In the genomic region with DNA sequence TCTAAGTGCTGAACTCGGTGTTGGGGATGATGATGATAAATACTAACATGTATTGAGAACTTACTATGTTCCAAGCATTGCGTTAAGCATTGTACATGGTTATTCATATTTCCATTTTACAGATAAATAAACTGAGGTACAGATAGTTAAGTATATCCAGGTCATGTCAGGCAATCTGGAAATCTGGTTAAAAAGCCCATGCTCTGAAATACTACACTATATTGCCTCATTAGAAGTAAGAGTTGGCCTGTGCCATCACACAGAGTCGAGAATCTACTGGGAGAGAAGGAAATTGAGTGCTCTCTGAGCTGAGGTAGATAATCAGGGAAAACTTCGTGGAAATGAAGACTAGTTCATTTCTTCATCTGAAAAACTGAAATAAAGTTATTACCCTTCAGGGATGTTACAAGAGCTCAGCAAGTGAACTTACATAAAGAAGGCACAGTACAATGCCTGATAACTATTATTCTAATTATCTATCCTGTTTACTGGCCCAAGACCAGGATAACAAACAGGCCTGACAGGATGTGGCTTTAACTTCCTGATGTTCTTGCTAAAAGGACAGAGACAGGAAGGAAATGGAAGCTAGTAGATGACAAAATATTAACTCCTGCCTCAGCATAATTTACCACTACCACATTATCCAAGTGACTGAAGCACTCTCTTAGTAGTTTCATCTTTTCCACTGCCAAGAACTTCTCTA, we compare ENCODE assay signal across 7 cellular contexts.
DNase-seq lines count a peak whose midpoint lies in the region; ATAC-seq and TF ChIP-seq lines count a peak whose summit lies in the region.

No MANE protein-coding gene starts in this region.

- H3K9me3 ChIP-seq in PC-9 (ENCODE audit: insufficient read depth, low read depth) (no peaks in the 10 kb centered on the region), skeletal muscle satellite cell (replicated peaks; ENCODE audit: low read length) (no peaks in the 10 kb centered on the region)

- H3K79me2 ChIP-seq in PC-9 (ENCODE audit: low read depth): no peaks in the 10 kb centered on the region

- H4K20me1 ChIP-seq in PC-9 (ENCODE audit: insufficient read depth): no peaks in the 10 kb centered on the region

- no peak for DNase-seq in PC-9
- no peak for DNase-seq in mucosa of gallbladder (ENCODE audit: low spot score)
- DNase-seq in NCI-H146 (lab: John Stamatoyannopoulos, UW): no peak

- no peaks in the 10 kb centered on the region for H3K9me2 ChIP-seq in PC-9 (ENCODE audit: insufficient read depth)

- H3K27ac ChIP-seq in PC-9: peak overlapping the region; percentile 14; the same call in 1 of the 2 replicates

- peaks cover 9% of the 10 kb centered on the region for H3K4me1 ChIP-seq in PC-9 (replicated peaks; ENCODE audit: insufficient read depth)
- peaks cover 10% of the 10 kb centered on the region for H3K4me1 ChIP-seq in skeletal muscle satellite cell (ENCODE audit: control insufficient read depth, insufficient read depth, low read length)

- H3F3A ChIP-seq in PC-9 (ENCODE audit: insufficient read depth, low read depth): peaks cover 6% of the 10 kb centered on the region

- ATAC-seq in GM19452 (IDR thresholded peaks at IDR 0.05; ENCODE audit: unreplicated experiment) (peak; percentile 56), esophagus mucosa (peak; percentile 54), GM21619 (IDR thresholded peaks at IDR 0.05; ENCODE audit: unreplicated experiment) (no peak)

- BruUV-seq in PC-9 (replicated peaks; lab: Mats Ljungman, UMichigan): no TSS peak

- H3K36me3 ChIP-seq in PC-9 (ENCODE audit: low read depth) (0 out of 2 replicates have a peak, but pooled peaks cover under 1% of the 10 kb centered on the region), skeletal muscle satellite cell (ENCODE audit: insufficient read depth, low read length) (peaks cover 8% of the 10 kb centered on the region)

- no peak overlapping the region for H3K9ac ChIP-seq in skeletal muscle satellite cell (ENCODE audit: low read depth, low read length)

- no peak overlapping the region for H2AFZ ChIP-seq in PC-9

- H3K4me3 ChIP-seq in PC-9 (no peak overlapping the region), skeletal muscle satellite cell (ENCODE audit: low read length) (no peak overlapping the region)

- CTCF ChIA-PET in PC-9 (lab: Charles Lee): interaction anchor here (0.6 kb wide), 1 partner anchor 14 kb away, joined by 4 read pairs; no protein-coding TSS in a partner anchor

- no peak for TF ChIP-seq CTCF in PC-9 (conservative IDR thresholded peaks at IDR 0.05)

- H3K27me3 ChIP-seq in PC-9 (ENCODE audit: insufficient read depth, low read depth) (no peaks in the 10 kb centered on the region), skeletal muscle satellite cell (ENCODE audit: control insufficient read depth, insufficient read depth, low read length) (no peaks in the 10 kb centered on the region)

- intact Hi-C loops in PC-9 (cut with micrococcal nuclease; ENCODE audit: unreplicated experiment): no loop called here

- POLR2A ChIA-PET in PC-9 (lab: Charles Lee; ENCODE audit: unreplicated experiment): interaction anchor here (0.7 kb wide), 1 partner anchor 107 kb away, joined by 3 read pairs; no protein-coding TSS in a partner anchor

- H3K4me2 ChIP-seq in PC-9: no peak overlapping the region
- H3K4me2 ChIP-seq in skeletal muscle satellite cell (ENCODE audit: low read length): peak overlapping the region; percentile 10
